In the genomic region with DNA sequence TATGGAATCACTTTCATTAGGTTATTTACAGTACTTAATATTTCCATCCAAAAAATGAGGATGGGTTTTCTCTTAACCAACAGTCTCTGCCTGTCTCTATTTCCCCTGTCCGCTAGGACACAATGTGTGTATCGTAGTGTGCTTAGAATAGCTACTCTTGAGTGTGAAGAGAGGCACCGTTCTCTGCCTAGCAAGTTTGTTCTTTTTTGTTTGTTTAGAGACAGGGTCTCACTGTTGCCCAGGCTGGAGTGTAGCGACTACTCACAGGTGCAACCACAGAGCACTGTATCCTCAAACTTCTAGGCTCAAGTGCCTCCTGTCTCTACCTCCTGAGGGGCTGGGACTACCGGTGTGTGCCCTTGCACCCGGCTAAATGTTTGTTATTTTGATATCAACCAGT, we compare ENCODE assay signal across 23 cellular contexts.
"Had no signal": no experiment of that assay in that cellular context is flagged by ENCODE, and none has a peak within 500 bp of the region (broad histone marks: within the 10 kb centered on the region; RNA-seq: fewer than 3 reads in every experiment).

No MANE protein-coding gene starts in this region.

- H3K4me1 ChIP-seq: transverse colon had no signal

- DNase-seq: activated CD4-positive, alpha-beta T cell treated with anti-CD3 and anti-CD28 coated beads, Interleukin-2, amount 10 ng/mL, durations not matched to agents 24 days and 14 days; activated CD8-positive, alpha-beta T cell treated with anti-CD3 and anti-CD28 coated beads, Interleukin-2, amount 10 ng/mL, durations not matched to agents 7 days and 5 days; activated naive CD4-positive, alpha-beta T cell treated with Interleukin-2 at 50 U/mL for 16 hours; activated naive CD8-positive, alpha-beta T cell treated with anti-CD3 and anti-CD28 coated beads, Interleukin-2, amount 50 U/mL, for 24 hours; activated T-cell treated with anti-CD3 and anti-CD28 coated beads, Interleukin-2, amount 50 U/mL, for 24 hours; anterior cingulate cortex; erythroblast; foreskin melanocyte; glutamatergic neuron; nephron progenitor cell; occipital lobe; posterior cingulate gyrus; stimulated activated CD4-positive, alpha-beta T cell treated with anti-CD3 and anti-CD28 coated beads, Interleukin-12 subunit alpha, Interleukin-12 subunit beta, amount 100 ng/mL, for 4 hours; stimulated activated CD4-positive, alpha-beta T cell treated with anti-CD3 and anti-CD28 coated beads, Interleukin-2, amount 100 ng/mL, for 24 hours; stimulated activated naive CD8-positive, alpha-beta T cell treated with anti-CD3 and anti-CD28 coated beads, Interleukin-15, Interleukin-2, amounts not matched to agents 100 U/mL and 50 U/mL, for 24 hours; substantia nigra; T-cell; transverse colon had no signal

- H3K36me3 ChIP-seq: transverse colon had no signal

- H3K4me3 Mint-ChIP-seq: activated CD4-positive, alpha-beta T cell treated with anti-CD3 and anti-CD28 coated beads, Interleukin-2, amount 10 ng/mL, durations not matched to agents 24 days and 14 days; activated CD8-positive, alpha-beta T cell treated with anti-CD3 and anti-CD28 coated beads, Interleukin-2, amount 10 ng/mL, durations not matched to agents 7 days and 5 days; activated naive CD8-positive, alpha-beta T cell treated with anti-CD3 and anti-CD28 coated beads, Interleukin-2, amount 50 U/mL, for 24 hours; activated T-cell treated with anti-CD3 and anti-CD28 coated beads, Interleukin-2, amount 50 U/mL, for 24 hours; brain; central memory CD8-positive, alpha-beta T cell; nephron progenitor cell; T-cell had no signal

- H3K27me3 ChIP-seq: transverse colon had no signal

- H3K4me1 Mint-ChIP-seq: activated CD4-positive, alpha-beta T cell treated with anti-CD3 and anti-CD28 coated beads, Interleukin-2, amount 10 ng/mL, durations not matched to agents 24 days and 14 days; activated naive CD8-positive, alpha-beta T cell treated with anti-CD3 and anti-CD28 coated beads, Interleukin-2, amount 50 U/mL, for 24 hours; central memory CD8-positive, alpha-beta T cell; T-cell had no signal

- H3K9me3 ChIP-seq: transverse colon had no signal

- H3K27ac Mint-ChIP-seq: activated CD4-positive, alpha-beta T cell treated with anti-CD3 and anti-CD28 coated beads, Interleukin-2, amount 10 ng/mL, durations not matched to agents 24 days and 14 days; activated CD8-positive, alpha-beta T cell treated with anti-CD3 and anti-CD28 coated beads, Interleukin-2, amount 10 ng/mL, durations not matched to agents 7 days and 5 days; activated naive CD8-positive, alpha-beta T cell treated with anti-CD3 and anti-CD28 coated beads, Interleukin-2, amount 50 U/mL, for 24 hours; activated T-cell treated with anti-CD3 and anti-CD28 coated beads, Interleukin-2, amount 50 U/mL, for 24 hours; activated T-helper 2 cell treated with anti-CD3 and anti-CD28 coated beads, Interferon-gamma antibody, Interleukin-2, Interleukin-4, amounts not matched to agents 10 μg/mL and 5 μg/mL and 100 μg/mL, durations not matched to agents 14 hours and 24 hours and 36 hours; brain; nephron progenitor cell; T-cell had no signal

- ATAC-seq: activated CD8-positive, alpha-beta T cell treated with anti-CD3 and anti-CD28 coated beads, Interleukin-2, amount 10 ng/mL, durations not matched to agents 7 days and 5 days; activated naive CD8-positive, alpha-beta T cell treated with anti-CD3 and anti-CD28 coated beads, Interleukin-2, amount 50 U/mL, for 24 hours; left lobe of liver; stimulated activated naive CD8-positive, alpha-beta T cell treated with anti-CD3 and anti-CD28 coated beads, Interleukin-15, Interleukin-2, amounts not matched to agents 100 U/mL and 50 U/mL, for 24 hours; T-cell had no signal

- H3K4me3 ChIP-seq: coronary artery, transverse colon had no signal

- H3K9me3 Mint-ChIP-seq: activated CD4-positive, alpha-beta T cell treated with anti-CD3 and anti-CD28 coated beads, Interleukin-2, amount 10 ng/mL, durations not matched to agents 24 days and 14 days; activated naive CD8-positive, alpha-beta T cell treated with anti-CD3 and anti-CD28 coated beads, Interleukin-2, amount 50 U/mL, for 24 hours; activated T-cell treated with anti-CD3 and anti-CD28 coated beads, Interleukin-2, amount 50 U/mL, for 24 hours; activated T-helper 2 cell treated with anti-CD3 and anti-CD28 coated beads, Interferon-gamma antibody, Interleukin-2, Interleukin-4, amounts not matched to agents 10 μg/mL and 5 μg/mL and 100 μg/mL, durations not matched to agents 14 hours and 24 hours and 36 hours; brain; central memory CD8-positive, alpha-beta T cell; nephron progenitor cell; T-cell had no signal

- H3K27ac ChIP-seq: coronary artery, transverse colon had no signal

- H3K27me3 Mint-ChIP-seq: activated CD4-positive, alpha-beta T cell treated with anti-CD3 and anti-CD28 coated beads, Interleukin-2, amount 10 ng/mL, durations not matched to agents 24 days and 14 days; activated naive CD8-positive, alpha-beta T cell treated with anti-CD3 and anti-CD28 coated beads, Interleukin-2, amount 50 U/mL, for 24 hours; activated T-cell treated with anti-CD3 and anti-CD28 coated beads, Interleukin-2, amount 50 U/mL, for 24 hours; brain; central memory CD8-positive, alpha-beta T cell; T-cell had no signal
